In genomic region chr3:128354788-128355548, GRCh38 we compare ENCODE assay signal across 15 cellular contexts.
"Had no signal": no experiment of that assay in that cellular context is flagged by ENCODE, and none has a peak within 500 bp of the region (broad histone marks: within the 10 kb centered on the region; RNA-seq: fewer than 3 reads in every experiment).

No MANE protein-coding gene starts in this region.

- DNase-seq: activated CD4-positive, alpha-beta T cell treated with anti-CD3 and anti-CD28 coated beads, Interleukin-2, amount 50 U/mL, for 4 hours; activated CD4-positive, CD25-positive, alpha-beta regulatory T cell treated with anti-CD3 and anti-CD28 coated beads, Interleukin-2, amount 50 U/mL, for 72 hours; activated gamma-delta T cell; activated T-cell treated with anti-CD3 and anti-CD28 coated beads, Interleukin-2, amount 50 U/mL, for 4 hours; caudate nucleus; colonic mucosa; effector CD4-positive, alpha-beta T cell; hypothalamus; mucosa of descending colon; natural killer cell; SIG-M5; T-helper 2 cell; tibial artery had no signal

- FAIRE-seq: astrocyte had no signal

- H3K9me3 ChIP-seq: colonic mucosa, mucosa of descending colon, tibial artery had no signal

- H3K27ac ChIP-seq: colonic mucosa, tibial artery had no signal

- H3K4me1 ChIP-seq: colonic mucosa had no signal

- H3K27me3 ChIP-seq: colonic mucosa, tibial artery had no signal

- H3K36me3 ChIP-seq: colonic mucosa had no signal

- ATAC-seq: activated T-cell treated with anti-CD3 and anti-CD28 coated beads, Interleukin-2, amount 50 U/mL, for 4 hours; mucosa of descending colon; natural killer cell had no signal

- H3K4me3 ChIP-seq: colonic mucosa, lung, mucosa of descending colon, tibial artery had no signal
